In the genomic region with DNA sequence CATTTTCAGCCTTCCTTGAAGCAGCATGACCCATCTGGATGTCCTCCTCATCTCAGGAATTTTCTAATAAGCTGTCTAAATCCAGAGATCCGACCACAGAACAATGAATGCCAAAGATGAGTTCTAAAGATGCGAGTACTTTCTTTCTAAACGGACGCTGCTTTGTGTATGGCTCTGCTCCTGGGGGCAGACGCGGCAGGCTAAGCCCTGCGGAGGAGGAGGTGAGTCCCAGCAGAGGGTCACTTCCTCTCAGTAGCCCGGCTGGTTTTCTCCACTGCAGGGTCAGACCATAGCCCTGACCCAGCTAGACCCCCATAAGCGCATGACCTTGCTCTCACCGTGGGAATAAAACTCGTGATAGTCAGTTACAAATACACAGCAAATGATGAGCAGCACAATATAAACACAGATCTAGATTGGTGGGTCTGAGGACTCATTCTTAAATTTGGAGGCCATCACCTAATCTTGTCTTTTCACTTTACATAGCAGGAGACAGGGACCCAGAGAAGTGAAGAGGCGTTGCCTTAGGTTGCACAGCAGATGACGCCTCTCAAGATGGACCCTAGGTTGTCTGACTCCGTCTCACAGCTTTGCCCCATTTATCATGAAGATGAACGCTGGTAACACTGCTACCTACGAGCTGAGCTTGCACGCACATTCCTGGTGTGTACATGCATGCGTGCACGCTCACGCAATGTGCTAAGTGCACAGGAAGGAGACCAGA, we compare ENCODE assay signal across 12 cellular contexts. TPM values are rescaled to one million over a fixed set of nuclear protein-coding genes. Genes with fewer than 3 reads are reported as not detected.
A peak's percentile ranks its signal among the peaks of the same experiment; 100 is the strongest.
DNase-seq lines count a peak whose midpoint lies in the region; ATAC-seq and TF ChIP-seq lines count a peak whose summit lies in the region.
"Had no signal": no experiment of that assay in that cellular context is flagged by ENCODE, and none has a peak within 500 bp of the region (broad histone marks: within the 10 kb centered on the region; RNA-seq: fewer than 3 reads in every experiment).

No MANE protein-coding gene starts in this region.

- CTCF ChIA-PET in activated CD8-positive, alpha-beta memory T cell treated with anti-CD3 and anti-CD28 coated beads, Interleukin-2, amount 10 ng/mL, durations not matched to agents 7 days and 5 days (lab: Charles Lee) = no interaction called here

- H3K27me3 ChIP-seq in adrenal gland = no peaks in the 10 kb centered on the region
- H3K27me3 ChIP-seq in left lung = no peaks in the 10 kb centered on the region
- no peaks in the 10 kb centered on the region for H3K27me3 ChIP-seq in tibial artery

- intact Hi-C loops in adrenal gland (cut with DNase I) (no loop called here), left lung (cut with DNase I) (no loop called here), tibial artery (cut with DNase I; ENCODE audit: low total_unique reads) (no loop called here)

- H3K27ac ChIP-seq in adrenal gland (peak overlapping the region in 4 of 5 donors; percentile 91 to 96 (median 95)), left lung (peak overlapping the region; percentile 91 to 94), tibial artery (peak overlapping the region; percentile 69 to 80)
- H3K27ac ChIP-seq: KMS-11 had no signal

- H3K27me3 Mint-ChIP-seq in activated CD8-positive, alpha-beta memory T cell treated with anti-CD3 and anti-CD28 coated beads, Interleukin-2, amount 10 ng/mL, durations not matched to agents 7 days and 5 days = no peaks in the 10 kb centered on the region
- H3K27me3 Mint-ChIP-seq: type B pancreatic cell had no signal

- TF ChIP-seq POLR2A in adrenal gland (IDR thresholded peaks at IDR 0.05) = no peak

- H3K36me3 Mint-ChIP-seq in activated CD8-positive, alpha-beta memory T cell treated with anti-CD3 and anti-CD28 coated beads, Interleukin-2, amount 10 ng/mL, durations not matched to agents 7 days and 5 days = peaks cover 45% of the 10 kb centered on the region

- H3K9me3 Mint-ChIP-seq in activated CD8-positive, alpha-beta memory T cell treated with anti-CD3 and anti-CD28 coated beads, Interleukin-2, amount 10 ng/mL, durations not matched to agents 7 days and 5 days (ENCODE audit: low read depth) = no peaks in the 10 kb centered on the region
- H3K9me3 Mint-ChIP-seq: type B pancreatic cell had no signal

- DNase-seq in activated CD8-positive, alpha-beta memory T cell treated with anti-CD3 and anti-CD28 coated beads, Interleukin-2, amount 10 ng/mL, durations not matched to agents 7 days and 5 days = no peak
- DNase-seq in activated CD8-positive, alpha-beta memory T cell treated with anti-CD3 and anti-CD28 coated beads for 24 hours = no peak
- DNase-seq in adrenal gland = no peak
- no peak for DNase-seq in left lung
- DNase-seq in tibial artery = no peak
- DNase-seq in RKO (ENCODE audit: low spot score) = no peak
- no peak for DNase-seq in NCI-H2081 treated with DMSO at 0.1 percent for 48 hours (lab: John Stamatoyannopoulos, UW)
- DNase-seq in kidney tubule cell (ENCODE audit: low spot score) = no peak
- DNase-seq: activated naive CD4-positive, alpha-beta T cell treated with anti-CD3 and anti-CD28 coated beads, Interleukin-2, amount 50 U/mL, for 16 hours; AML-193 had no signal

- H3K4me3 ChIP-seq in adrenal gland (no peak overlapping the region), left lung (no peak overlapping the region), tibial artery (no peak overlapping the region)

- TF ChIP-seq CTCF in adrenal gland (IDR thresholded peaks at IDR 0.05) (no peak), left lung (IDR thresholded peaks at IDR 0.05) (no peak), tibial artery (IDR thresholded peaks at IDR 0.05) (no peak)

- H3K4me3 Mint-ChIP-seq in activated CD8-positive, alpha-beta memory T cell treated with anti-CD3 and anti-CD28 coated beads, Interleukin-2, amount 10 ng/mL, durations not matched to agents 7 days and 5 days = no peak overlapping the region
- H3K4me3 Mint-ChIP-seq: type B pancreatic cell had no signal

- H3K4me1 ChIP-seq in adrenal gland (replicated peaks in 1 of 2) = peaks cover 32 to 69% of the 10 kb centered on the region in 2 donors
- peaks cover 29 to 97% of the 10 kb centered on the region in 2 donors for H3K4me1 ChIP-seq in left lung
- peaks cover 3 to 69% (median 45%) of the 10 kb centered on the region in 4 donors for H3K4me1 ChIP-seq in tibial artery

- ATAC-seq in activated CD8-positive, alpha-beta memory T cell treated with anti-CD3 and anti-CD28 coated beads, Interleukin-2, amount 10 ng/mL, durations not matched to agents 7 days and 5 days = no peak
- ATAC-seq in left lung = no peak

- WGBS in adrenal gland, 4 donors = 72 to 80% (median 72%) methylated on average over 18 to 20 of the region's 20 CpGs

- H3K27ac Mint-ChIP-seq in activated CD8-positive, alpha-beta memory T cell treated with anti-CD3 and anti-CD28 coated beads, Interleukin-2, amount 10 ng/mL, durations not matched to agents 7 days and 5 days = peak overlapping the region; percentile 58
- H3K27ac Mint-ChIP-seq: type B pancreatic cell had no signal

- H3K9me3 ChIP-seq in adrenal gland (replicated peaks in 1 of 3) (no peaks in the 10 kb centered on the region), left lung (no peaks in the 10 kb centered on the region), tibial artery (no peaks in the 10 kb centered on the region)

- H3K36me3 ChIP-seq in adrenal gland (replicated peaks in 1 of 2) (no peaks in the 10 kb centered on the region), left lung (peaks cover 0 to 16% of the 10 kb centered on the region in 2 donors), tibial artery (peaks cover 0 to 12% (median 7%) of the 10 kb centered on the region in 3 donors)

- H3K4me1 Mint-ChIP-seq in activated CD8-positive, alpha-beta memory T cell treated with anti-CD3 and anti-CD28 coated beads, Interleukin-2, amount 10 ng/mL, durations not matched to agents 7 days and 5 days = peaks cover 59% of the 10 kb centered on the region

RNA-seq across cellular contexts. Expression of a gene that starts 16.6 kb away (rescaled TPM):
- 10 to 100 TPM; 66.9 to 73.9 TPM for total RNA-seq in activated CD8-positive, alpha-beta memory T cell treated with anti-CD3 and anti-CD28 coated beads, Interleukin-2, amount 10 ng/mL, durations not matched to agents 7 days and 5 days
- total RNA-seq in adrenal gland = 10 to 100 TPM; 12.8 to 40.1 (median 24.9) TPM
- polyA plus RNA-seq in adrenal gland = 1 to 10 TPM; 5.3 to 9.4 (median 7.8) TPM
- total RNA-seq in left lung = 10 to 100 TPM; 43.5 to 48.8 TPM

RNA-seq across cellular contexts. Expression of a gene that starts 39.1 kb away (rescaled TPM):
- total RNA-seq in activated CD8-positive, alpha-beta memory T cell treated with anti-CD3 and anti-CD28 coated beads, Interleukin-2, amount 10 ng/mL, durations not matched to agents 7 days and 5 days = not detected
- total RNA-seq in adrenal gland (not detected), left lung (not detected)
- polyA plus RNA-seq in adrenal gland = not detected
